Comparison of ENCODE assay signal across 11 cellular contexts in genomic region chr15:71136159-71137137, GRCh38. TPM values are rescaled to one million over a fixed set of nuclear protein-coding genes. Genes with fewer than 3 reads are reported as not detected.
DNase-seq lines count a peak whose midpoint lies in the region; ATAC-seq, FAIRE-seq and TF ChIP-seq lines count a peak whose summit lies in the region.
"Had no signal": no experiment of that assay in that cellular context is flagged by ENCODE, and none has a peak within 500 bp of the region (broad histone marks: within the 10 kb centered on the region; RNA-seq: fewer than 3 reads in every experiment).

No MANE protein-coding gene starts in this region.

- H3K4me1 Mint-ChIP-seq in naive thymus-derived CD8-positive, alpha-beta T cell, result no peaks in the 10 kb centered on the region

- intact Hi-C loops in kidney (cut with DNase I), result no loop called here

- ATAC-seq in naive thymus-derived CD8-positive, alpha-beta T cell, result no peak
- ATAC-seq: CD8-positive, alpha-beta T cell had no signal

- TF ChIP-seq CTCF in brain microvascular endothelial cell (IDR thresholded peaks at IDR 0.05; ENCODE audit: low read depth, low read length, missing control alignments) (peak; percentile 58), kidney (IDR thresholded peaks at IDR 0.05; ENCODE audit: borderline replicate concordance, extremely low read depth, insufficient read depth) (no peak)

- H3K36me3 ChIP-seq in brain microvascular endothelial cell (replicated peaks) (no peaks in the 10 kb centered on the region), kidney (ENCODE audit: control insufficient read depth in 1 of 2, insufficient read depth in 2 of 2, low read length in 2 of 2) (no peaks in the 10 kb centered on the region)

- H3K27me3 ChIP-seq in brain microvascular endothelial cell (replicated peaks), result no peaks in the 10 kb centered on the region

- H3K4me3 Mint-ChIP-seq in naive thymus-derived CD8-positive, alpha-beta T cell, result no peak overlapping the region
- H3K4me3 Mint-ChIP-seq: CD8-positive, alpha-beta T cell had no signal

- peaks cover 0 to 4% (median 0%) of the 10 kb centered on the region in 9 donors for H3K9me3 Mint-ChIP-seq in naive thymus-derived CD8-positive, alpha-beta T cell
- H3K9me3 Mint-ChIP-seq: CD8-positive, alpha-beta T cell had no signal

- DNase-seq in AG08395 (ENCODE audit: low spot score), result peak; percentile 56
- peak; percentile 90 for DNase-seq in LHCN-M2 (ENCODE audit: low read depth)
- DNase-seq in brain microvascular endothelial cell, result peak; percentile 94
- peak; percentile 92 for DNase-seq in islet precursor cell
- no peak for DNase-seq in NCI-H82 treated with DMSO at 0.1 percent for 48 hours (lab: John Stamatoyannopoulos, UW; ENCODE audit: unreplicated experiment)
- DNase-seq in kidney, result no peak
- no peak for DNase-seq in naive thymus-derived CD8-positive, alpha-beta T cell
- no peak for DNase-seq in SIG-M5 (lab: John Stamatoyannopoulos, UW)
- DNase-seq: CD8-positive, alpha-beta T cell; NCI-H1417 treated with DMSO at 0.1 percent for 48 hours had no signal

- POLR2A ChIA-PET in naive thymus-derived CD8-positive, alpha-beta T cell (lab: Charles Lee), result no interaction called here

- H3K4me3 ChIP-seq in brain microvascular endothelial cell (ENCODE audit: low read depth, low read length), result no peak overlapping the region
- no peak overlapping the region for H3K4me3 ChIP-seq in kidney (ENCODE audit: low read length in 2 of 2)

- no peaks in the 10 kb centered on the region for H3K36me3 Mint-ChIP-seq in naive thymus-derived CD8-positive, alpha-beta T cell
- H3K36me3 Mint-ChIP-seq: CD8-positive, alpha-beta T cell had no signal

- peaks cover 22 to 26% of the 10 kb centered on the region in 2 donors for H3K4me1 ChIP-seq in kidney (ENCODE audit: control insufficient read depth in 1 of 2, insufficient read depth in 1 of 2, low read depth in 1 of 2, low read length in 2 of 2)

- H3K9ac ChIP-seq in kidney (ENCODE audit: low read length in 2 of 2), result no peak overlapping the region

- in situ Hi-C loops in brain microvascular endothelial cell (cut with HindIII; ENCODE audit: low pct_ligation_motif_present, low sequenced_read_pairs), result no loop called here

- H3K27ac ChIP-seq in brain microvascular endothelial cell (peak overlapping the region; percentile 64), kidney (ENCODE audit: low read depth in 2 of 2, low read length in 2 of 2) (peak overlapping the region in 1 of 2 donors; percentile 32)

- H3K9me3 ChIP-seq in kidney (ENCODE audit: control insufficient read depth in 1 of 2, low read length in 2 of 2), result no peaks in the 10 kb centered on the region

- peaks cover 5 to 36% (median 18%) of the 10 kb centered on the region in 5 donors for H3K27me3 Mint-ChIP-seq in naive thymus-derived CD8-positive, alpha-beta T cell

- H3K27ac Mint-ChIP-seq in naive thymus-derived CD8-positive, alpha-beta T cell, result no peak overlapping the region
- H3K27ac Mint-ChIP-seq: CD8-positive, alpha-beta T cell had no signal

- no peak for FAIRE-seq in kidney (lab: Jason Lieb, UNC)
- FAIRE-seq: endometrium had no signal

RNA-seq across cellular contexts. Expression of gene THSD4, which starts 21.2 kb away (rescaled TPM):
- total RNA-seq in LHCN-M2 (2014; rRNA removed), result 10.4 and 13.0 TPM in 2 replicates
- 2.8 TPM for polyA plus RNA-seq in LHCN-M2 (2012)
- total RNA-seq in kidney, result 36.3 TPM
- 9.4 TPM for polyA plus RNA-seq in kidney (ENCODE audit: insufficient read depth, low read depth, low replicate concordance)
- total RNA-seq in naive thymus-derived CD8-positive, alpha-beta T cell, result not detected
- polyA plus RNA-seq in naive thymus-derived CD8-positive, alpha-beta T cell, result not detected
- total RNA-seq: CD8-positive, alpha-beta T cell had no signal

Comparison
In these comparisons a context has a peak if more than half of its experiments do, and no peak if none do; other contexts are left out.
1. DNase-seq: peak in AG08395 (single experiment), LHCN-M2 (single experiment), brain microvascular endothelial cell (single experiment) and islet precursor cell (single experiment); none in NCI-H82 treated with DMSO at 0.1 percent for 48 hours (single experiment), kidney (single experiment), naive thymus-derived CD8-positive, alpha-beta T cell (0 of 10) and SIG-M5 (single experiment).
2. RNA of gene THSD4, which starts 21.2 kb away (total RNA-seq): 36.3 TPM in kidney (single experiment) and 10.4 to 13.0 TPM in LHCN-M2; not detected in naive thymus-derived CD8-positive, alpha-beta T cell; every median in the first group is over 10 times any median in the second.